8 cellular contexts compared by ENCODE assay signal in the genomic region with DNA sequence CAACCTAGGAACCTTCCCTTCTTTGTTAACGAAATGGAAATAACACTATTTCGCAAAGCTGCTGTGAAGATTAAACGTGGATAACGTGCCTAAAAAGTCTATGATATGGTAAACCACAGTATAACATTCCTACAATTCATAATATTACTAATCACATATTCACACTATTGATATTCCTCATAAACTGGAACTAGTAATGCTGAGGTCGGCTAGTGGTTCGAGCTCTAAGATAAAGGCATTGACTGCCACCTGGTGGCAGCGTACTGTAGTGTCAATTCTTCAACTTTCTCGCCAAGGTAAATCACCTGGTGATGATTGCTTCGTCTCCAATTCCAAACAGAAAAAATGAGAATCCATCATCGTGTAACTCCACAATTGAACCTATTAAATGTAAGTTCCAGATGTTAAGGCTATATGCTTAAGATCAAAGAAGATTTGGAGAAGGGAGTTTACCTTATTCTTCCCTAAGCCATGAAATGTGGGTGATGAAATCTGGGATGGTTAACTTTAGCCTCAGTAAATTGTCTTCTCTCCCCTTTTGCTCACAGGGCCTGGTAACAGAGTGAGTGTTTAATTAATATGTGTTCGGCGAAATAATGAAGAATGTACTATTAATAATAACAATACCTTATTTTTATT.
DNase-seq lines count a peak whose midpoint lies in the region; ATAC-seq, FAIRE-seq and TF ChIP-seq lines count a peak whose summit lies in the region.
"Had no signal": no experiment of that assay in that cellular context is flagged by ENCODE, and none has a peak within 500 bp of the region (broad histone marks: within the 10 kb centered on the region; RNA-seq: fewer than 3 reads in every experiment).

No MANE protein-coding gene starts in this region.

- no peak overlapping the region for H3K4me3 Mint-ChIP-seq in osteocyte (ENCODE audit: unreplicated experiment)
- H3K4me3 Mint-ChIP-seq: activated naive CD8-positive, alpha-beta T cell treated with anti-CD3 and anti-CD28 coated beads, Interleukin-2, amount 10 ng/mL, durations not matched to agents 7 days and 5 days had no signal

- H3K4me3 ChIP-seq in epithelial cell of esophagus (ENCODE audit: low read length): no peak overlapping the region

- FAIRE-seq in frontal cortex (lab: Jason Lieb, UNC): no peak

- no peak overlapping the region for H3K27ac Mint-ChIP-seq in osteocyte (ENCODE audit: unreplicated experiment)
- H3K27ac Mint-ChIP-seq: activated naive CD8-positive, alpha-beta T cell treated with anti-CD3 and anti-CD28 coated beads, Interleukin-2, amount 10 ng/mL, durations not matched to agents 7 days and 5 days had no signal

- H3K9me3 Mint-ChIP-seq in osteocyte (ENCODE audit: unreplicated experiment): no peaks in the 10 kb centered on the region

- DNase-seq in DMS153 treated with DMSO at 0.1 percent for 48 hours (lab: John Stamatoyannopoulos, UW; ENCODE audit: unreplicated experiment) (peak; percentile 56), HS-5 (ENCODE audit: low read depth) (peak; percentile 58), RPMI7951 (ENCODE audit: low read depth) (peak; percentile 29), epithelial cell of esophagus (ENCODE audit: low read depth) (peak; percentile 36), osteocyte (ENCODE audit: extremely low spot score, unreplicated experiment) (no peak), frontal cortex (ENCODE audit: low spot score in 2 of 2) (no peak)
- DNase-seq: activated naive CD8-positive, alpha-beta T cell treated with anti-CD3 and anti-CD28 coated beads, Interleukin-2, amount 10 ng/mL, durations not matched to agents 7 days and 5 days had no signal

- H3K4me1 Mint-ChIP-seq in osteocyte (ENCODE audit: unreplicated experiment): no peaks in the 10 kb centered on the region
- H3K4me1 Mint-ChIP-seq: activated naive CD8-positive, alpha-beta T cell treated with anti-CD3 and anti-CD28 coated beads, Interleukin-2, amount 10 ng/mL, durations not matched to agents 7 days and 5 days had no signal

- TF ChIP-seq CTCF in epithelial cell of esophagus (IDR thresholded peaks at IDR 0.05; ENCODE audit: insufficient read depth, low read depth, low read length, missing control alignments) (peak; percentile 46), osteocyte (IDR thresholded peaks at IDR 0.05) (peak; percentile 96)

- peaks cover 2% of the 10 kb centered on the region for H3K27me3 Mint-ChIP-seq in osteocyte (ENCODE audit: unreplicated experiment)
- H3K27me3 Mint-ChIP-seq: activated naive CD8-positive, alpha-beta T cell treated with anti-CD3 and anti-CD28 coated beads, Interleukin-2, amount 10 ng/mL, durations not matched to agents 7 days and 5 days had no signal

- peak; percentile 92 for ATAC-seq in GM18868 (IDR thresholded peaks at IDR 0.05; ENCODE audit: unreplicated experiment)

- H3K36me3 Mint-ChIP-seq in osteocyte (ENCODE audit: unreplicated experiment): no peaks in the 10 kb centered on the region
- H3K36me3 Mint-ChIP-seq: activated naive CD8-positive, alpha-beta T cell treated with anti-CD3 and anti-CD28 coated beads, Interleukin-2, amount 10 ng/mL, durations not matched to agents 7 days and 5 days had no signal

Comparison
In these comparisons a context has a peak if more than half of its experiments do, and no peak if none do; other contexts are left out.
1. DNase-seq: peak in DMS153 treated with DMSO at 0.1 percent for 48 hours (single experiment), HS-5 (single experiment), RPMI7951 (single experiment) and epithelial cell of esophagus (single experiment); none in osteocyte (single experiment) and frontal cortex (0 of 2).